In genomic region chr16:27600386-27600785, GRCh38 we compare ENCODE assay signal across 1 cellular context.
TF ChIP-seq lines count a peak whose summit lies in the region.

No MANE protein-coding gene starts in this region.

TF ChIP-seq in H1, 55 proteins besides CTCF, POLR2A, EP300 and RAD21 (continued from another document):
- TF ChIP-seq CEBPB (IDR thresholded peaks at IDR 0.05; ENCODE audit: low read depth, low read length): no peak
- no peak for TF ChIP-seq JUND (IDR thresholded peaks at IDR 0.05; ENCODE audit: low read length)
- TF ChIP-seq KDM1A (IDR thresholded peaks at IDR 0.05; ENCODE audit: borderline replicate concordance, low read length): no peak
- TF ChIP-seq CHD7 (IDR thresholded peaks at IDR 0.05; ENCODE audit: insufficient replicate concordance, low read length): no peak
- no peak for TF ChIP-seq TAF7 (optimal IDR thresholded peaks at IDR 0.05; ENCODE audit: borderline replicate concordance, low read depth, low read length)
- TF ChIP-seq TBP (IDR thresholded peaks at IDR 0.05; ENCODE audit: low read depth, low read length): no peak
- no peak for TF ChIP-seq RXRA (IDR thresholded peaks at IDR 0.05; ENCODE audit: insufficient read depth, low read depth, low read length)
- TF ChIP-seq CREB1 (IDR thresholded peaks at IDR 0.05): no peak
- TF ChIP-seq CBX5 (IDR thresholded peaks at IDR 0.05; ENCODE audit: low read depth, low read length): no peak
- no peak for TF ChIP-seq E2F6 (IDR thresholded peaks at IDR 0.05)
- no peak for TF ChIP-seq ZNF274 (IDR thresholded peaks at IDR 0.05; ENCODE audit: borderline replicate concordance, extremely low read depth, low read length)
- TF ChIP-seq BCL11A (IDR thresholded peaks at IDR 0.05; ENCODE audit: low read depth in 2 of 2, low read length in 2 of 2): no peak
- TF ChIP-seq CHD2 (IDR thresholded peaks at IDR 0.05; ENCODE audit: low read length): no peak
- TF ChIP-seq USF2 (IDR thresholded peaks at IDR 0.05; ENCODE audit: low read length): no peak
- no peak for TF ChIP-seq GTF2F1 (IDR thresholded peaks at IDR 0.05; ENCODE audit: borderline replicate concordance, low read depth, low read length)
- no peak for TF ChIP-seq GABPA (IDR thresholded peaks at IDR 0.05; ENCODE audit: borderline replicate concordance, insufficient read depth, low read length)
- no peak for TF ChIP-seq BACH1 (IDR thresholded peaks at IDR 0.05; ENCODE audit: low read length)
- no peak for TF ChIP-seq MAFK (IDR thresholded peaks at IDR 0.05; ENCODE audit: low read depth, low read length)
- TF ChIP-seq SAP30 (IDR thresholded peaks at IDR 0.05; ENCODE audit: insufficient read depth, insufficient replicate concordance, low read length): no peak
